13 cellular contexts compared by ENCODE assay signal in the genomic region with DNA sequence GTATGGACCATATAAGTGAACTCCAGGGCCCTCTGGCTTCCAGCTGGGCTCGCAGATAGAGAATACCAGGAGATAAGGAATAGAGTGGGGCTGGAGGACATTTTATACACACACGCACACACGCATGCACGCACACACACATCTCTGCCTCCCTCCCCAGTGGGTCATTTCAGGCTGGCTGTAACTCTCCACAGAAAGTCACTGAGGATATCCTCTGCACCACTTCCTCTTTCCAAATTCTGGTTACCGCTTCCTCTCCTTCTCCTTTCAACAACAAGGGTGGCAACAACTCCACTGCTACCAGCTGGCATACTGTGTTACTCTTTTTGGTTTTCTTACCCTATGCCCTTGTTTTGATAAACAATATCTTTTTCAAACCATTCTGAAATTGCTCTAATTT.
DNase-seq lines count a peak whose midpoint lies in the region; ATAC-seq and TF ChIP-seq lines count a peak whose summit lies in the region.
"Had no signal": no experiment of that assay in that cellular context is flagged by ENCODE, and none has a peak within 500 bp of the region (broad histone marks: within the 10 kb centered on the region; RNA-seq: fewer than 3 reads in every experiment).

No MANE protein-coding gene starts in this region.

- H2AK5ac ChIP-seq in IMR-90 (ENCODE audit: low read depth, low read length) = no peak overlapping the region; the same call in 1 of the 2 replicates

- H2BK120ac ChIP-seq in IMR-90 (ENCODE audit: low read depth, low read length) = no peak overlapping the region

- no peak overlapping the region for H2BK20ac ChIP-seq in IMR-90 (ENCODE audit: low read depth, low read length)

- H3K79me1 ChIP-seq in IMR-90 (ENCODE audit: low read depth in 1 of 2, low read length in 2 of 2) = no peaks in the 10 kb centered on the region

- 0 out of 2 replicates have a peak, but pooled peaks cover 3% of the 10 kb centered on the region for H3K9me1 ChIP-seq in IMR-90 (ENCODE audit: insufficient read depth, low read length)

- TF ChIP-seq RAD21 in IMR-90 (IDR thresholded peaks at IDR 0.05; ENCODE audit: low read length) = no peak

- peak overlapping the region; percentile 8 for H2BK5ac ChIP-seq in IMR-90 (ENCODE audit: low read depth, low read length, poor library complexity, severe bottlenecking)

- no CpG with 5 or more reads among the region's 5 CpGs for WGBS in IMR-90 (ENCODE audit: extremely low coverage in 2 of 2, insufficient read length in 1 of 2), 2 experiments

- H3K9me3 Mint-ChIP-seq in naive thymus-derived CD4-positive, alpha-beta T cell = peaks cover 0 to 5% (median 0%) of the 10 kb centered on the region in 11 donors
- H3K9me3 Mint-ChIP-seq in stimulated activated effector memory CD8-positive, alpha-beta T cell treated with anti-CD3 and anti-CD28 coated beads, Interleukin-12 subunit alpha, Interleukin-12 subunit beta, amount 100 ng/mL, for 72 hours = peaks cover 3% of the 10 kb centered on the region
- no peaks in the 10 kb centered on the region for H3K9me3 Mint-ChIP-seq in activated CD4-positive, alpha-beta T cell treated with anti-CD3 and anti-CD28 coated beads for 36 hours (ENCODE audit: low read depth)
- H3K9me3 Mint-ChIP-seq: activated naive CD4-positive, alpha-beta T cell treated with anti-CD3 and anti-CD28 coated beads, Interleukin-2, amount 50 U/mL, for 72 hours had no signal

- BruUV-seq in IMR-90 (replicated peaks; lab: Mats Ljungman, UMichigan) = no TSS peak

- TF ChIP-seq CTCF in IMR-90 (conservative IDR thresholded peaks at IDR 0.05; ENCODE audit: low read depth, low read length) = no peak

- H3K14ac ChIP-seq in IMR-90 (replicated peaks; ENCODE audit: low read depth, low read length) = peak overlapping the region; percentile 57; the same call in 1 of the 2 replicates

- peak overlapping the region; percentile 29; the same call in 1 of the 2 replicates for H3K18ac ChIP-seq in IMR-90 (ENCODE audit: low read depth, low read length)

- no peak overlapping the region for H3K56ac ChIP-seq in IMR-90 (ENCODE audit: extremely low read depth, insufficient read depth, low read length)

- peak overlapping the region; percentile 67 for H2AFZ ChIP-seq in IMR-90 (replicated peaks; ENCODE audit: low read length, poor library complexity)

- peak overlapping the region; percentile 33; the same call in 1 of the 2 replicates for H3K23ac ChIP-seq in IMR-90 (ENCODE audit: low read depth, low read length)

- no peak for DNase-seq in IMR-90
- DNase-seq in naive thymus-derived CD4-positive, alpha-beta T cell = no peak
- DNase-seq in hepatic stellate cell (ENCODE audit: low spot score) = no peak
- no peak for DNase-seq in stimulated activated effector memory CD8-positive, alpha-beta T cell treated with anti-CD3 and anti-CD28 coated beads, Interleukin-12 subunit alpha, Interleukin-12 subunit beta, amount 100 ng/mL, for 72 hours (ENCODE audit: low spot score in 2 of 2)
- no peak for DNase-seq in activated T-cell treated with anti-CD3 and anti-CD28 coated beads, Interleukin-2, amount 50 U/mL, for 1 hour
- DNase-seq in activated CD4-positive, alpha-beta T cell treated with anti-CD3 and anti-CD28 coated beads for 36 hours = no peak
- DNase-seq: activated CD4-positive, CD25-positive, alpha-beta regulatory T cell treated with anti-CD3 and anti-CD28 coated beads, Interleukin-2, amount 50 U/mL, for 72 hours; HCEC 1CT; naive B cell; PC-3 had no signal

- intact Hi-C loops in IMR-90 (cut with micrococcal nuclease) = no loop called here
- intact Hi-C loops in naive thymus-derived CD4-positive, alpha-beta T cell (cut with micrococcal nuclease) = no loop called here
- intact Hi-C loops in activated CD4-positive, alpha-beta T cell treated with anti-CD3 and anti-CD28 coated beads for 36 hours (cut with DNase I, micrococcal nuclease) = no loop called here

- H3K36me3 Mint-ChIP-seq in naive thymus-derived CD4-positive, alpha-beta T cell = no peaks in the 10 kb centered on the region
- H3K36me3 Mint-ChIP-seq in stimulated activated effector memory CD8-positive, alpha-beta T cell treated with anti-CD3 and anti-CD28 coated beads, Interleukin-12 subunit alpha, Interleukin-12 subunit beta, amount 100 ng/mL, for 72 hours = no peaks in the 10 kb centered on the region
- no peaks in the 10 kb centered on the region for H3K36me3 Mint-ChIP-seq in activated CD4-positive, alpha-beta T cell treated with anti-CD3 and anti-CD28 coated beads for 36 hours (ENCODE audit: low read depth)
- H3K36me3 Mint-ChIP-seq: activated naive CD4-positive, alpha-beta T cell treated with anti-CD3 and anti-CD28 coated beads, Interleukin-2, amount 50 U/mL, for 72 hours; naive B cell had no signal

- H3K36me3 ChIP-seq in IMR-90 (ENCODE audit: control insufficient read depth, insufficient read depth, low read length) = no peaks in the 10 kb centered on the region
- H3K36me3 ChIP-seq in naive thymus-derived CD4-positive, alpha-beta T cell (ENCODE audit: control insufficient read depth in 2 of 3, insufficient read depth in 3 of 3, low read length in 3 of 3) = no peaks in the 10 kb centered on the region

- ATAC-seq in GM18873 (IDR thresholded peaks at IDR 0.05; ENCODE audit: low FRiP score, unreplicated experiment) (peak; percentile 73), HG02571 (IDR thresholded peaks at IDR 0.05; ENCODE audit: unreplicated experiment) (peak; percentile 71), IMR-90 (ENCODE audit: low read depth) (no peak)
- peak; percentile 55 for ATAC-seq in naive thymus-derived CD4-positive, alpha-beta T cell
- no peak for ATAC-seq in stimulated activated effector memory CD8-positive, alpha-beta T cell treated with anti-CD3 and anti-CD28 coated beads, Interleukin-12 subunit alpha, Interleukin-12 subunit beta, amount 100 ng/mL, for 72 hours
- no peak for ATAC-seq in activated CD4-positive, alpha-beta T cell treated with anti-CD3 and anti-CD28 coated beads for 36 hours
- ATAC-seq: activated naive CD4-positive, alpha-beta T cell treated with anti-CD3 and anti-CD28 coated beads, Interleukin-2, amount 50 U/mL, for 72 hours; PC-3 had no signal

- TF ChIP-seq POLR2A in IMR-90 (IDR thresholded peaks at IDR 0.05; ENCODE audit: low read depth, low read length) = no peak

- H3K9ac ChIP-seq in IMR-90 (ENCODE audit: low read depth, low read length) = no peak overlapping the region

- H3K9me3 ChIP-seq in IMR-90 (ENCODE audit: control insufficient read depth, insufficient read depth, low read length) = no peaks in the 10 kb centered on the region
- no peaks in the 10 kb centered on the region for H3K9me3 ChIP-seq in naive thymus-derived CD4-positive, alpha-beta T cell (ENCODE audit: control insufficient read depth in 2 of 3, low read length in 3 of 3)

- H3K27ac ChIP-seq in IMR-90 (ENCODE audit: insufficient read depth, low read length) = no peak overlapping the region
- no peak overlapping the region for H3K27ac ChIP-seq in naive thymus-derived CD4-positive, alpha-beta T cell (ENCODE audit: low read depth, low read length)

- H3K4me3 ChIP-seq in IMR-90 (ENCODE audit: insufficient read depth, low read depth, low read length) = no peak overlapping the region
- H3K4me3 ChIP-seq in naive thymus-derived CD4-positive, alpha-beta T cell (ENCODE audit: low read length) = no peak overlapping the region

- H3K4me3 Mint-ChIP-seq in naive thymus-derived CD4-positive, alpha-beta T cell = no peak overlapping the region
- H3K4me3 Mint-ChIP-seq in stimulated activated effector memory CD8-positive, alpha-beta T cell treated with anti-CD3 and anti-CD28 coated beads, Interleukin-12 subunit alpha, Interleukin-12 subunit beta, amount 100 ng/mL, for 72 hours = no peak overlapping the region
- no peak overlapping the region for H3K4me3 Mint-ChIP-seq in activated CD4-positive, alpha-beta T cell treated with anti-CD3 and anti-CD28 coated beads for 36 hours
- H3K4me3 Mint-ChIP-seq: naive B cell had no signal

- peak overlapping the region; percentile 37 for H2AK9ac ChIP-seq in IMR-90 (replicated peaks; ENCODE audit: low read depth, low read length, poor library complexity)

- H4K5ac ChIP-seq in IMR-90 (ENCODE audit: low read depth, low read length) = no peak overlapping the region

- no peak overlapping the region for H2BK15ac ChIP-seq in IMR-90 (ENCODE audit: low read depth, low read length)

- H3K4me1 Mint-ChIP-seq in naive thymus-derived CD4-positive, alpha-beta T cell = peaks cover 0 to 4% (median 0%) of the 10 kb centered on the region in 7 donors
- H3K4me1 Mint-ChIP-seq in stimulated activated effector memory CD8-positive, alpha-beta T cell treated with anti-CD3 and anti-CD28 coated beads, Interleukin-12 subunit alpha, Interleukin-12 subunit beta, amount 100 ng/mL, for 72 hours = no peaks in the 10 kb centered on the region
- H3K4me1 Mint-ChIP-seq in activated CD4-positive, alpha-beta T cell treated with anti-CD3 and anti-CD28 coated beads for 36 hours = no peaks in the 10 kb centered on the region

- H3K4ac ChIP-seq in IMR-90 (ENCODE audit: low read depth, low read length) = 0 out of 2 replicates have a peak overlapping the region, but pooled peaks have one; percentile 16

- H3K27me3 Mint-ChIP-seq in naive thymus-derived CD4-positive, alpha-beta T cell = peaks cover 0 to 7% (median 0%) of the 10 kb centered on the region in 5 donors
- no peaks in the 10 kb centered on the region for H3K27me3 Mint-ChIP-seq in activated CD4-positive, alpha-beta T cell treated with anti-CD3 and anti-CD28 coated beads for 36 hours
- H3K27me3 Mint-ChIP-seq: naive B cell had no signal

- H3K27ac Mint-ChIP-seq in naive thymus-derived CD4-positive, alpha-beta T cell = no peak overlapping the region
- no peak overlapping the region for H3K27ac Mint-ChIP-seq in stimulated activated effector memory CD8-positive, alpha-beta T cell treated with anti-CD3 and anti-CD28 coated beads, Interleukin-12 subunit alpha, Interleukin-12 subunit beta, amount 100 ng/mL, for 72 hours
- no peak overlapping the region for H3K27ac Mint-ChIP-seq in activated CD4-positive, alpha-beta T cell treated with anti-CD3 and anti-CD28 coated beads for 36 hours
- H3K27ac Mint-ChIP-seq: activated naive CD4-positive, alpha-beta T cell treated with anti-CD3 and anti-CD28 coated beads, Interleukin-2, amount 50 U/mL, for 72 hours; naive B cell had no signal

- no peak overlapping the region for H4K8ac ChIP-seq in IMR-90 (ENCODE audit: low read depth in 2 of 2, low read length in 2 of 2)

- dilution Hi-C loops in IMR-90 (cut with HindIII; ENCODE audit: low sequenced_read_pairs, unreplicated experiment) = no loop called here

- no peak overlapping the region for H3K4me2 ChIP-seq in IMR-90 (ENCODE audit: low read depth, low read length)

- POLR2A ChIA-PET in IMR-90 (lab: Charles Lee; ENCODE audit: unreplicated experiment) = no interaction called here
- POLR2A ChIA-PET in naive thymus-derived CD4-positive, alpha-beta T cell (lab: Charles Lee) = no interaction called here
- POLR2A ChIA-PET in activated CD4-positive, alpha-beta T cell treated with anti-CD3 and anti-CD28 coated beads for 36 hours (lab: Charles Lee) = no interaction called here

- no peaks in the 10 kb centered on the region for H4K20me1 ChIP-seq in IMR-90 (ENCODE audit: insufficient read depth, low read length)

- in situ Hi-C loops in IMR-90 (cut with MboI; ENCODE audit: low sequenced_read_pairs) = no loop called here

- no peaks in the 10 kb centered on the region for H3K4me1 ChIP-seq in IMR-90 (ENCODE audit: control insufficient read depth, insufficient read depth, low read length)
- no peaks in the 10 kb centered on the region for H3K4me1 ChIP-seq in naive thymus-derived CD4-positive, alpha-beta T cell (ENCODE audit: control insufficient read depth in 2 of 2, insufficient read depth in 2 of 2, low read length in 2 of 2)

- peak overlapping the region; percentile 26; the same call in 1 of the 2 replicates for H4K91ac ChIP-seq in IMR-90 (ENCODE audit: insufficient read depth, low read depth, low read length)

- no peaks in the 10 kb centered on the region for H3K27me3 ChIP-seq in IMR-90 (ENCODE audit: control insufficient read depth, insufficient read depth, low read length)
- no peaks in the 10 kb centered on the region for H3K27me3 ChIP-seq in naive thymus-derived CD4-positive, alpha-beta T cell (ENCODE audit: control insufficient read depth in 2 of 2, insufficient read depth in 2 of 2, low read length in 2 of 2)

- CTCF ChIA-PET in IMR-90 (lab: Yijun Ruan, JAX) = no interaction called here
- CTCF ChIA-PET in naive thymus-derived CD4-positive, alpha-beta T cell (lab: Charles Lee) = no interaction called here
- CTCF ChIA-PET in activated CD4-positive, alpha-beta T cell treated with anti-CD3 and anti-CD28 coated beads for 36 hours (lab: Charles Lee) = no interaction called here

Comparison
In these comparisons a context has a peak if more than half of its experiments do, and no peak if none do; other contexts are left out.
1. ATAC-seq: peak in GM18873 (single experiment), HG02571 (single experiment) and naive thymus-derived CD4-positive, alpha-beta T cell (single experiment); none in IMR-90 (single experiment), stimulated activated effector memory CD8-positive, alpha-beta T cell treated with anti-CD3 and anti-CD28 coated beads, Interleukin-12 subunit alpha, Interleukin-12 subunit beta, amount 100 ng/mL, for 72 hours (single experiment) and activated CD4-positive, alpha-beta T cell treated with anti-CD3 and anti-CD28 coated beads for 36 hours (single experiment).